8 cellular contexts compared by ENCODE assay signal in the genomic region with DNA sequence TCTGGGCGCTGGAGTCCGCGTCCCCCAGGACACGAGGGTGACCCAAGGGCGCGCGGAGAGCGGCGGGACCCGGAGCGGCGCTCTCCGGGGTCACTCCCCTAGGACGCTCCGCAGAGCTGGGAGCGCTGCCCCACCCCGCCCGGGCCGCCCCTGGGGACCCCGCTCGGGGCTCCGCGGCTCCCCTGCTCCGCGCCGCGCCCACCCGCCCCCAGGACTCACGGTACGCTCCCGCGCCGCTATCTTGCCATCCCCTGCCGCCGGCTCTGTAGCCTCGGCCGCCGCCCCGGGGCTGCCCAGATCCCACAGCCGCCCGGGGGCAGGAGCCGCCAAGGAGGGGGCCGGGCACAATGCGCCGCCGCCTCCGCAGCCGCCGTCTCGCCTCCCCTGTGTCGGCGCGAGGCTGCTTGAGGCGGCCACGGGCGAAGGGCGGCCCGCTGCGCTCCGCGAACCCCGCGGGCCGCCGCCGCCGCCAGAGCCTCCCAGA. TPM values are rescaled to one million over a fixed set of nuclear protein-coding genes. Genes with fewer than 3 reads are reported as not detected.
DNase-seq lines count a peak whose midpoint lies in the region; TF ChIP-seq lines count a peak whose summit lies in the region.

No MANE protein-coding gene starts in this region.

- H3K9me3 ChIP-seq in prostate gland, result no peaks in the 10 kb centered on the region

- WGBS in prostate gland, result 0% methylated on average over 53 of the region's 67 CpGs

- no peak for TF ChIP-seq POLR2A in prostate gland (IDR thresholded peaks at IDR 0.05)

- peak in 2 of 3 experiments; percentile 9 to 18 for DNase-seq in stimulated activated CD4-positive, alpha-beta T cell treated with anti-CD3 and anti-CD28 coated beads, TNF-alpha, amount 100 ng/mL, for 4 hours (ENCODE audit: low read depth in 3 of 3)
- no peak for DNase-seq in stimulated activated CD4-positive, alpha-beta T cell treated with anti-CD3 and anti-CD28 coated beads, Interleukin-4, amount 100 ng/mL, for 24 hours
- DNase-seq in fibroblast of the aortic adventitia (ENCODE audit: low read depth), result no peak
- no peak for DNase-seq in prostate gland (ENCODE audit: low spot score)
- no peak for DNase-seq in NCI-H2196 (lab: John Stamatoyannopoulos, UW; ENCODE audit: unreplicated experiment)
- no peak for DNase-seq in SK-N-DZ (ENCODE audit: low spot score)
- no peak for DNase-seq in iPS-NIHi11 (ENCODE audit: low spot score)

- no peaks in the 10 kb centered on the region for H3K36me3 ChIP-seq in prostate gland

- H3K4me1 ChIP-seq in prostate gland (replicated peaks), result no peaks in the 10 kb centered on the region

- no peak for TF ChIP-seq CTCF in VCaP (conservative IDR thresholded peaks at IDR 0.05)
- no peak for TF ChIP-seq CTCF in fibroblast of the aortic adventitia (IDR thresholded peaks at IDR 0.05; ENCODE audit: insufficient read depth, low read length)
- no peak for TF ChIP-seq CTCF in prostate gland (IDR thresholded peaks at IDR 0.05)

- peak overlapping the region; percentile 99 for H3K27ac ChIP-seq in VCaP
- H3K27ac ChIP-seq in prostate gland, result peak overlapping the region; percentile 87 to 99

- H3K27me3 ChIP-seq in prostate gland (replicated peaks; ENCODE audit: insufficient read depth), result no peaks in the 10 kb centered on the region

- intact Hi-C loops in prostate gland (cut with DNase I), result loop anchor here (5.0 to 10.0 kb wide), 3 partner anchors 109 to 249 kb away; no protein-coding TSS in a partner anchor

- H3K4me3 ChIP-seq in fibroblast of the aortic adventitia (ENCODE audit: low read depth, low read length) (peak overlapping the region; percentile 76), prostate gland (peak overlapping the region; percentile 90 to 96)

RNA-seq across cellular contexts. Expression of a gene that starts 0.3 kb away (rescaled TPM):
- total RNA-seq in fibroblast of the aortic adventitia (ENCODE audit: low replicate concordance) (38.6 and 45.0 TPM in 2 replicates), prostate gland (100 to 1,000 TPM in 1 of 2 donors, 10 to 100 TPM in 1; 68.5 to 120 TPM)
- 16.8 and 18.7 TPM in 2 replicates for polyA plus RNA-seq in SK-N-DZ (2014; cell fraction: cytosol; rRNA removed)
- 21.6 and 22.9 TPM in 2 replicates for polyA plus RNA-seq in SK-N-DZ (2014; cell fraction: nucleus; rRNA removed)

Comparison
In these comparisons a context has a peak if more than half of its experiments do, and no peak if none do; other contexts are left out.
1. DNase-seq: peak in stimulated activated CD4-positive, alpha-beta T cell treated with anti-CD3 and anti-CD28 coated beads, TNF-alpha, amount 100 ng/mL, for 4 hours (2 of 3); none in stimulated activated CD4-positive, alpha-beta T cell treated with anti-CD3 and anti-CD28 coated beads, Interleukin-4, amount 100 ng/mL, for 24 hours (single experiment), fibroblast of the aortic adventitia (single experiment), prostate gland (single experiment), NCI-H2196 (single experiment), SK-N-DZ (single experiment) and iPS-NIHi11 (single experiment).